In genomic region chr17:64837018-64837761, GRCh38 we compare ENCODE assay signal across 8 cellular contexts.
DNase-seq lines count a peak whose midpoint lies in the region; FAIRE-seq and TF ChIP-seq lines count a peak whose summit lies in the region.
"Not testable (repeated sequence)": the region's sequence is repeated elsewhere in the genome, so short reads cannot be mapped to it uniquely, and the experiment has no call there.

No MANE protein-coding gene starts in this region.

- not testable (repeated sequence) for H4K20me1 ChIP-seq in endothelial cell of umbilical vein (replicated peaks; ENCODE audit: control insufficient read depth, extremely low read depth, insufficient read depth, low read length)

- H3K27me3 Mint-ChIP-seq in mesothelial cell of epicardium (ENCODE audit: low read depth), result not testable (repeated sequence)

- H3K4me3 Mint-ChIP-seq in mesothelial cell of epicardium, result peak overlapping the region; percentile 91

- dilution Hi-C loops in endothelial cell of umbilical vein (cut with MboI; ENCODE audit: extremely low pct_ligation_motif_present, low sequenced_read_pairs), result not testable (repeated sequence)

- not testable (repeated sequence) for H3K9me1 ChIP-seq in endothelial cell of umbilical vein (replicated peaks; ENCODE audit: control insufficient read depth, extremely low read depth, insufficient read depth, low read length)

- peak overlapping the region; percentile 94 for H3K27ac Mint-ChIP-seq in mesothelial cell of epicardium

- not testable (repeated sequence) for H3K4me1 Mint-ChIP-seq in mesothelial cell of epicardium

- CTCF ChIA-PET in endothelial cell of umbilical vein (lab: Charles Lee), result not testable (repeated sequence)

- H3K36me3 ChIP-seq in NT2/D1 (ENCODE audit: insufficient read depth, insufficient read length, low read length); endothelial cell of umbilical vein (ENCODE audit: control insufficient read depth in 2 of 2, extremely low read depth in 1 of 2, insufficient read depth in 2 of 2, low read length in 2 of 2): not testable (repeated sequence)

- H3K4me1 ChIP-seq in NT2/D1 (ENCODE audit: insufficient read depth, insufficient read length); endothelial cell of umbilical vein (ENCODE audit: control insufficient read depth, extremely low read depth, insufficient read depth, low read length): not testable (repeated sequence)

- H3K79me2 ChIP-seq in endothelial cell of umbilical vein (ENCODE audit: control insufficient read depth, insufficient read depth, low read length), result not testable (repeated sequence)

- peak overlapping the region; percentile 74 for H3K4me2 ChIP-seq in endothelial cell of umbilical vein (ENCODE audit: insufficient read depth, low read length)

- intact Hi-C loops in endothelial cell of umbilical vein (cut with micrococcal nuclease), result not testable (repeated sequence)

- FAIRE-seq in endothelial cell of umbilical vein (lab: Jason Lieb, UNC), result peak; percentile 93

- POLR2A ChIA-PET in endothelial cell of umbilical vein (lab: Charles Lee), result not testable (repeated sequence)

- TSS peak; percentile 93 for BruUV-seq in endothelial cell of umbilical vein (replicated peaks; lab: Mats Ljungman, UMichigan)

- H3K27me3 ChIP-seq in NT2/D1 (ENCODE audit: insufficient read depth, insufficient read length); endothelial cell of umbilical vein (ENCODE audit: control insufficient read depth in 2 of 2, insufficient read depth in 2 of 2, low read length in 2 of 2): not testable (repeated sequence)

- H3K9me3 ChIP-seq in NT2/D1 (ENCODE audit: insufficient read depth, low read length); endothelial cell of umbilical vein (replicated peaks; ENCODE audit: control insufficient read depth, insufficient read depth, low read length): not testable (repeated sequence)

- H3K27ac ChIP-seq in endothelial cell of umbilical vein (ENCODE audit: insufficient read depth, low read depth, low read length), result peak overlapping the region; percentile 68

- not testable (repeated sequence) for TF ChIP-seq POLR2A in endothelial cell of umbilical vein (IDR thresholded peaks at IDR 0.05; ENCODE audit: low read depth, low read length)

- not testable (repeated sequence) for TF ChIP-seq CTCF in GM20000 (IDR thresholded peaks at IDR 0.05; ENCODE audit: extremely low read depth, missing control alignments); endothelial cell of umbilical vein (IDR thresholded peaks at IDR 0.05; ENCODE audit: extremely low read depth in 1 of 2, insufficient read depth in 1 of 2, low read depth in 1 of 2, low read length in 2 of 2); mesothelial cell of epicardium (IDR thresholded peaks at IDR 0.05; ENCODE audit: unreplicated experiment)

- peak overlapping the region; percentile 66 for H2AFZ ChIP-seq in endothelial cell of umbilical vein (ENCODE audit: low read depth, low read length)

- H3K36me3 Mint-ChIP-seq in mesothelial cell of epicardium, result not testable (repeated sequence)

- H3K9me3 Mint-ChIP-seq in mesothelial cell of epicardium, result not testable (repeated sequence)

- peak overlapping the region; percentile 67 for H3K4me3 ChIP-seq in NT2/D1 (ENCODE audit: insufficient read length, low read depth)
- H3K4me3 ChIP-seq in endothelial cell of umbilical vein (replicated peaks in 1 of 3; ENCODE audit: insufficient read depth in 1 of 3, low read depth in 1 of 3, low read length in 3 of 3), result peak overlapping the region; percentile 63 to 88 (median 65)

- H3K9ac ChIP-seq in NT2/D1 (ENCODE audit: insufficient read length, low read depth), result peak overlapping the region; percentile 76
- H3K9ac ChIP-seq in endothelial cell of umbilical vein (replicated peaks; ENCODE audit: extremely low read depth, insufficient read depth, low read length), result not testable (repeated sequence)

- DNase-seq in COLO668 (lab: John Stamatoyannopoulos, UW; ENCODE audit: unreplicated experiment) (peak; percentile 76), GM20000 (ENCODE audit: low spot score) (peak; percentile 88), HK-2 (ENCODE audit: unreplicated experiment) (peak; percentile 79), NT2/D1 (ENCODE audit: low read depth, low spot score) (peak; percentile 51), endothelial cell of umbilical vein (ENCODE audit: low read depth, low spot score) (peak; percentile 82), mesothelial cell of epicardium (ENCODE audit: low spot score in 2 of 2, unreplicated experiment in 2 of 2) (peak; percentile 50 to 86)
- peak; percentile 84 for DNase-seq in activated CD8-positive, alpha-beta memory T cell treated with anti-CD3 and anti-CD28 coated beads, Interleukin-2, amount 50 U/mL, for 4 hours
- DNase-seq in stimulated activated CD8-positive, alpha-beta memory T cell treated with anti-CD3 and anti-CD28 coated beads, Interleukin-12 subunit alpha, Interleukin-12 subunit beta, amount 100 ng/mL, for 4 hours (ENCODE audit: low read depth), result peak; percentile 78

TF ChIP-seq in endothelial cell of umbilical vein, 7 proteins besides CTCF, POLR2A, EP300 and RAD21:
- TF ChIP-seq POLR2AphosphoS5 (IDR thresholded peaks at IDR 0.05; ENCODE audit: insufficient read depth, low read depth, low read length), result peak; percentile 50

Comparison
In these comparisons a context has a peak if more than half of its experiments do, and no peak if none do; other contexts are left out.
1. Peak in every context shown above with its lines: DNase-seq, H3K4me3 ChIP-seq and H3K27ac ChIP-seq.